Comparison of ENCODE assay signal across 25 cellular contexts in genomic region chr11:68689737-68690625, GRCh38. TPM values are rescaled to one million over a fixed set of nuclear protein-coding genes. Genes with fewer than 3 reads are reported as not detected.
DNase-seq lines count a peak whose midpoint lies in the region; ATAC-seq, FAIRE-seq and TF ChIP-seq lines count a peak whose summit lies in the region.
"Had no signal": no experiment of that assay in that cellular context is flagged by ENCODE, and none has a peak within 500 bp of the region (broad histone marks: within the 10 kb centered on the region; RNA-seq: fewer than 3 reads in every experiment).

No MANE protein-coding gene starts in this region.

- H3K27me3 Mint-ChIP-seq in activated CD8-positive, alpha-beta T cell treated with anti-CD3 and anti-CD28 coated beads, Interleukin-2, amount 10 ng/mL, durations not matched to agents 7 days and 5 days (ENCODE audit: low read depth), result peaks cover 52% of the 10 kb centered on the region
- peaks cover 16% of the 10 kb centered on the region for H3K27me3 Mint-ChIP-seq in activated CD8-positive, alpha-beta T cell treated with anti-CD3 and anti-CD28 coated beads for 36 hours
- peaks cover 40% of the 10 kb centered on the region for H3K27me3 Mint-ChIP-seq in CD4-positive, alpha-beta T cell

- H3K36me3 ChIP-seq in WERI-Rb-1, result no peaks in the 10 kb centered on the region
- H3K36me3 ChIP-seq in SJCRH30, result no peaks in the 10 kb centered on the region
- H3K36me3 ChIP-seq: spleen had no signal

- no peak for TF ChIP-seq POLR2A in H54 (IDR thresholded peaks at IDR 0.05; ENCODE audit: low read depth, low read length)

- H3K4me3 ChIP-seq in WERI-Rb-1 (ENCODE audit: low read depth, low read length) (peak overlapping the region; percentile 17), dorsolateral prefrontal cortex (no peak overlapping the region), SJCRH30 (no peak overlapping the region)
- H3K4me3 ChIP-seq: A549, spleen had no signal

- no peaks in the 10 kb centered on the region for H3K4me1 ChIP-seq in SJCRH30
- H3K4me1 ChIP-seq: A549 had no signal

- intact Hi-C loops in activated CD8-positive, alpha-beta T cell treated with anti-CD3 and anti-CD28 coated beads for 36 hours (cut with micrococcal nuclease), result no loop called here
- intact Hi-C loops in CD4-positive, alpha-beta T cell (cut with DNase I, micrococcal nuclease), result no loop called here
- intact Hi-C loops in dorsolateral prefrontal cortex (cut with DNase I), result no loop called here

- CTCF ChIA-PET in activated CD8-positive, alpha-beta T cell treated with anti-CD3 and anti-CD28 coated beads, Interleukin-2, amount 10 ng/mL, durations not matched to agents 7 days and 5 days (lab: Charles Lee), result no interaction called here
- CTCF ChIA-PET in activated CD8-positive, alpha-beta T cell treated with anti-CD3 and anti-CD28 coated beads for 36 hours (lab: Charles Lee), result no interaction called here
- CTCF ChIA-PET in CD4-positive, alpha-beta T cell (lab: Charles Lee), result no interaction called here

- peaks cover 16% of the 10 kb centered on the region for H3K27me3 ChIP-seq in CD4-positive, alpha-beta T cell (ENCODE audit: control insufficient read depth, insufficient read depth, low read length)
- H3K27me3 ChIP-seq in WERI-Rb-1 (ENCODE audit: insufficient read depth, low read depth, severe bottlenecking) (no peaks in the 10 kb centered on the region), dorsolateral prefrontal cortex (peaks cover 0 to 49% (median 21%) of the 10 kb centered on the region in 45 donors), SJCRH30 (0 out of 2 replicates have a peak, but pooled peaks cover 2% of the 10 kb centered on the region)

- H3K4me1 Mint-ChIP-seq in activated CD8-positive, alpha-beta T cell treated with anti-CD3 and anti-CD28 coated beads, Interleukin-2, amount 10 ng/mL, durations not matched to agents 7 days and 5 days (ENCODE audit: low read depth), result peaks cover 20% of the 10 kb centered on the region
- H3K4me1 Mint-ChIP-seq in activated CD8-positive, alpha-beta T cell treated with anti-CD3 and anti-CD28 coated beads for 36 hours (ENCODE audit: low read depth), result peaks cover 16% of the 10 kb centered on the region
- peaks cover 37% of the 10 kb centered on the region for H3K4me1 Mint-ChIP-seq in CD4-positive, alpha-beta T cell (ENCODE audit: low read depth)

- no peak overlapping the region for H3K27ac Mint-ChIP-seq in activated CD8-positive, alpha-beta T cell treated with anti-CD3 and anti-CD28 coated beads, Interleukin-2, amount 10 ng/mL, durations not matched to agents 7 days and 5 days
- no peak overlapping the region for H3K27ac Mint-ChIP-seq in activated CD8-positive, alpha-beta T cell treated with anti-CD3 and anti-CD28 coated beads for 36 hours
- H3K27ac Mint-ChIP-seq in CD4-positive, alpha-beta T cell, result peak overlapping the region; percentile 31
- H3K27ac Mint-ChIP-seq: nephron progenitor cell, type B pancreatic cell had no signal

- H3K27ac ChIP-seq in CD4-positive, alpha-beta T cell (ENCODE audit: low read depth, low read length), result no peak overlapping the region
- no peak overlapping the region for H3K27ac ChIP-seq in WERI-Rb-1
- no peak overlapping the region for H3K27ac ChIP-seq in dorsolateral prefrontal cortex
- H3K27ac ChIP-seq in SJCRH30, result no peak overlapping the region
- H3K27ac ChIP-seq: A549, RWPE1, spleen, VCaP had no signal

- no peak for TF ChIP-seq CTCF in activated CD8-positive, alpha-beta T cell treated with anti-CD3 and anti-CD28 coated beads for 36 hours (IDR thresholded peaks at IDR 0.05)
- TF ChIP-seq CTCF in CD4-positive, alpha-beta T cell (IDR thresholded peaks at IDR 0.05), result no peak
- TF ChIP-seq CTCF in WERI-Rb-1 (IDR thresholded peaks at IDR 0.05; ENCODE audit: low read depth, low read length) (no peak), dorsolateral prefrontal cortex (IDR thresholded peaks at IDR 0.05 in 54 of 56, conservative IDR thresholded peaks at IDR 0.05 in 2 of 56; ENCODE audit: low read depth in 1 of 56, partially characterized antibody in 56 of 56) (no peak)

- no peak for FAIRE-seq in H54 (lab: Jason Lieb, UNC)
- FAIRE-seq: A549, islet of Langerhans had no signal

- ATAC-seq in activated CD8-positive, alpha-beta T cell treated with anti-CD3 and anti-CD28 coated beads, Interleukin-2, amount 10 ng/mL, durations not matched to agents 7 days and 5 days, result no peak
- no peak for ATAC-seq in activated CD8-positive, alpha-beta T cell treated with anti-CD3 and anti-CD28 coated beads for 36 hours
- no peak for ATAC-seq in CD4-positive, alpha-beta T cell (ENCODE audit: poor library complexity)
- ATAC-seq: A549, HCT116 had no signal

- H3K9me3 ChIP-seq in CD4-positive, alpha-beta T cell (ENCODE audit: control insufficient read depth, low read length), result no peaks in the 10 kb centered on the region
- H3K9me3 ChIP-seq in WERI-Rb-1 (ENCODE audit: severe bottlenecking), result no peaks in the 10 kb centered on the region
- H3K9me3 ChIP-seq in SJCRH30 (replicated peaks), result no peaks in the 10 kb centered on the region
- H3K9me3 ChIP-seq: A549, spleen had no signal

- no peaks in the 10 kb centered on the region for H3K36me3 Mint-ChIP-seq in activated CD8-positive, alpha-beta T cell treated with anti-CD3 and anti-CD28 coated beads, Interleukin-2, amount 10 ng/mL, durations not matched to agents 7 days and 5 days (ENCODE audit: low read depth)
- H3K36me3 Mint-ChIP-seq in activated CD8-positive, alpha-beta T cell treated with anti-CD3 and anti-CD28 coated beads for 36 hours (ENCODE audit: low read depth), result no peaks in the 10 kb centered on the region
- H3K36me3 Mint-ChIP-seq in CD4-positive, alpha-beta T cell (ENCODE audit: low read depth), result no peaks in the 10 kb centered on the region
- H3K36me3 Mint-ChIP-seq: type B pancreatic cell had no signal

- no peak for DNase-seq in activated CD8-positive, alpha-beta T cell treated with anti-CD3 and anti-CD28 coated beads, Interleukin-2, amount 10 ng/mL, durations not matched to agents 7 days and 5 days
- no peak for DNase-seq in activated CD8-positive, alpha-beta T cell treated with anti-CD3 and anti-CD28 coated beads for 36 hours
- DNase-seq in CD4-positive, alpha-beta T cell, result no peak
- DNase-seq in WERI-Rb-1, result no peak
- peak; percentile 49 for DNase-seq in islet precursor cell
- no peak for DNase-seq in dorsolateral prefrontal cortex
- no peak for DNase-seq in SJCRH30
- no peak for DNase-seq in H54 (ENCODE audit: insufficient read length, low spot score)
- DNase-seq: activated CD4-positive, alpha-beta T cell treated with anti-CD3 and anti-CD28 coated beads, Interleukin-2, amount 50 U/mL, for 1 hour; cerebellar nuclear complex; DMS79; GDM1; NCI-H146; NCI-H2107; NCI-H446 treated with DMSO at 0.1 percent for 48 hours; nephron progenitor cell; spleen had no signal

- POLR2A ChIA-PET in activated CD8-positive, alpha-beta T cell treated with anti-CD3 and anti-CD28 coated beads, Interleukin-2, amount 10 ng/mL, durations not matched to agents 7 days and 5 days (lab: Charles Lee), result no interaction called here
- POLR2A ChIA-PET in activated CD8-positive, alpha-beta T cell treated with anti-CD3 and anti-CD28 coated beads for 36 hours (lab: Charles Lee), result interaction anchor here (0.6 to 0.7 kb wide), 2 partner anchors 36 to 622 kb away, joined by 3 read pairs; no protein-coding TSS in a partner anchor
- POLR2A ChIA-PET in CD4-positive, alpha-beta T cell (lab: Charles Lee), result no interaction called here

- peak overlapping the region; percentile 32 for H3K4me3 Mint-ChIP-seq in activated CD8-positive, alpha-beta T cell treated with anti-CD3 and anti-CD28 coated beads, Interleukin-2, amount 10 ng/mL, durations not matched to agents 7 days and 5 days
- H3K4me3 Mint-ChIP-seq in activated CD8-positive, alpha-beta T cell treated with anti-CD3 and anti-CD28 coated beads for 36 hours, result no peak overlapping the region
- peak overlapping the region; percentile 82 for H3K4me3 Mint-ChIP-seq in CD4-positive, alpha-beta T cell
- H3K4me3 Mint-ChIP-seq: nephron progenitor cell, type B pancreatic cell had no signal

- no peaks in the 10 kb centered on the region for H3K9me3 Mint-ChIP-seq in activated CD8-positive, alpha-beta T cell treated with anti-CD3 and anti-CD28 coated beads, Interleukin-2, amount 10 ng/mL, durations not matched to agents 7 days and 5 days (ENCODE audit: insufficient read depth)
- no peaks in the 10 kb centered on the region for H3K9me3 Mint-ChIP-seq in activated CD8-positive, alpha-beta T cell treated with anti-CD3 and anti-CD28 coated beads for 36 hours
- H3K9me3 Mint-ChIP-seq in CD4-positive, alpha-beta T cell, result no peaks in the 10 kb centered on the region
- H3K9me3 Mint-ChIP-seq: type B pancreatic cell had no signal

RNA-seq across cellular contexts. Expression of gene GAL, which starts 5.6 kb away (rescaled TPM):
- total RNA-seq in activated CD8-positive, alpha-beta T cell treated with anti-CD3 and anti-CD28 coated beads, Interleukin-2, amount 10 ng/mL, durations not matched to agents 7 days and 5 days, result not detected
- total RNA-seq in activated CD8-positive, alpha-beta T cell treated with anti-CD3 and anti-CD28 coated beads for 36 hours, result 1 to 10 TPM; 2.2 to 3.8 TPM
- not detected for total RNA-seq in CD4-positive, alpha-beta T cell
- total RNA-seq in dorsolateral prefrontal cortex, result 1 to 10 TPM in 64 of 120 experiments, under 1 TPM in 28, not detected in 28; 0.57 to 4.9 (median 1.3) TPM
- not detected in 2 replicates for total RNA-seq in SJCRH30 (2014; rRNA removed; shearing (Covaris generic))
- total RNA-seq: OCI-LY7, osteocyte, spleen had no signal
